2 cellular contexts compared by ENCODE assay signal in genomic region chr15:95284933-95285401, GRCh38.
TF ChIP-seq lines count a peak whose summit lies in the region.

No MANE protein-coding gene starts in this region.

TF ChIP-seq in HCT116, 20 proteins besides CTCF, POLR2A, EP300 and RAD21 (continued from another document):
- TF ChIP-seq ATF3 (IDR thresholded peaks at IDR 0.05) (no peak), SRF (IDR thresholded peaks at IDR 0.05; ENCODE audit: low read depth) (no peak), REST (IDR thresholded peaks at IDR 0.05; ENCODE audit: low read depth) (no peak), YY1 (IDR thresholded peaks at IDR 0.05; ENCODE audit: extremely low read depth, insufficient replicate concordance, low read depth, low read length) (no peak), TCF7L2 (IDR thresholded peaks at IDR 0.05; ENCODE audit: borderline replicate concordance, extremely low read depth, insufficient read depth, insufficient read length) (no peak), SIN3A (IDR thresholded peaks at IDR 0.05; ENCODE audit: low read depth) (no peak), ZNF274 (IDR thresholded peaks at IDR 0.05; ENCODE audit: low read depth, low read length) (no peak), CEBPB (IDR thresholded peaks at IDR 0.05; ENCODE audit: low read depth) (no peak), CBX3 (IDR thresholded peaks at IDR 0.05; ENCODE audit: low read depth) (no peak), ZBTB33 (IDR thresholded peaks at IDR 0.05; ENCODE audit: extremely low read depth, insufficient replicate concordance, low read length) (no peak), JUND (IDR thresholded peaks at IDR 0.05) (no peak), EZH2 (IDR thresholded peaks at IDR 0.05) (no peak), FOSL1 (IDR thresholded peaks at IDR 0.05; ENCODE audit: low read depth) (no peak), EZH2phosphoT487 (IDR thresholded peaks at IDR 0.05; ENCODE audit: borderline replicate concordance) (no peak), EGR1 (IDR thresholded peaks at IDR 0.05; ENCODE audit: low read depth) (no peak), POLR2AphosphoS5 (IDR thresholded peaks at IDR 0.05; ENCODE audit: low read depth, low read length) (no peak), ZFX (IDR thresholded peaks at IDR 0.05) (no peak), SP1 (IDR thresholded peaks at IDR 0.05; ENCODE audit: low read depth) (no peak), ELF1 (IDR thresholded peaks at IDR 0.05; ENCODE audit: borderline replicate concordance, low read depth) (no peak)

TF ChIP-seq in liver, 16 proteins besides CTCF, POLR2A, EP300 and RAD21 (continued from another document):
- TF ChIP-seq ZBTB33 (IDR thresholded peaks at IDR 0.05) (no peak), YY1 (IDR thresholded peaks at IDR 0.05) (no peak), REST (IDR thresholded peaks at IDR 0.05) (no peak), GABPA (IDR thresholded peaks at IDR 0.05 in 1 of 2, conservative IDR thresholded peaks at IDR 0.05 in 1 of 2) (no peak), ATF3 (IDR thresholded peaks at IDR 0.05) (no peak), FOXA1 (IDR thresholded peaks at IDR 0.05) (no peak), SP1 (IDR thresholded peaks at IDR 0.05) (no peak)
